8 cellular contexts compared by ENCODE assay signal in the genomic region with DNA sequence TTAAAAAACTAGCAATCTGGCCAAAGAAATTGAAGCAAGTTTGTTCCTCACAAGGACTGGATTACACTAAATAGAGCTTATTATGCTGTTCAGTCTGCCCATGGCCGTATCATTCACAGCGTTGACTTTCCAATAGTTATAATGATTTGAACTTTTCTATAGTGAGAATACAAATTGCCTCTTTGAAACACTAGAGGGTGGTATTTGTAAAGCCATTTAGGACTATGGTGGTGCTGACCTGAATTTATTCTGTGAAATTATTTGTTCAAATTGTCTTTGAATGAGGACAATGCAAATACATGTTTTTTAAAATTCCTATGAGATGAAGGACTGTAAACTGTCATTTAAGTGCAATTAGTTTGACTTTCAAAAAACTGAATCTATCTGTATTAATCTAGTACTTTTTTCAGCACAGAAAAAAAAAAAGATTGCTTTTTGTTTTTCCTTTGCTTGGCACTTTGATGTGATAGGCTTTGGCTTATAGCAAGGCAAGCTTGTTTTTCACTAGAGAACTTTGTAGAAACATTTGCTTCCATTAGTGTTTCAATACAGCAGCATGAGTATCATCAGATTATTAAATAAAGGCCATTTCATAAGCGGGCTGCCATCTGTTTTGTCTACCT.
DNase-seq lines count a peak whose midpoint lies in the region; ATAC-seq and TF ChIP-seq lines count a peak whose summit lies in the region.

No MANE protein-coding gene starts in this region.

- WGBS in lower leg skin, 2 donors: 38 to 39% methylated on average over 3 of the region's 3 CpGs

- intact Hi-C loops in breast epithelium (cut with DNase I; ENCODE audit: low total_unique reads) (no loop called here), lower leg skin (cut with DNase I; ENCODE audit: low total_unique reads) (no loop called here), gastrocnemius medialis (cut with DNase I; ENCODE audit: low total_unique reads) (loop anchor here (10.0 kb wide), 1 partner anchor 629 kb away; no protein-coding TSS in a partner anchor)

- H3K4me1 ChIP-seq in breast epithelium (no peaks in the 10 kb centered on the region), gastrocnemius medialis (no peaks in the 10 kb centered on the region)

- H3K9ac ChIP-seq in neural cell (ENCODE audit: low read length): no peak overlapping the region

- H4K20me1 ChIP-seq in neural cell (ENCODE audit: insufficient read depth): no peaks in the 10 kb centered on the region

- TF ChIP-seq RAD21 in neural cell (conservative IDR thresholded peaks at IDR 0.05): peak; percentile 91

- H3K9me2 ChIP-seq in neural cell (ENCODE audit: insufficient read depth, low read length): no peaks in the 10 kb centered on the region

- H3K4me3 ChIP-seq in breast epithelium (no peak overlapping the region), neural cell (ENCODE audit: low read length) (no peak overlapping the region), lower leg skin (ENCODE audit: low read depth, poor library complexity, severe bottlenecking) (no peak overlapping the region), gastrocnemius medialis (no peak overlapping the region)

- H2AFZ ChIP-seq in neural cell (ENCODE audit: low read depth, low read length): no peak overlapping the region

- ATAC-seq in GM21717 (IDR thresholded peaks at IDR 0.05; ENCODE audit: unreplicated experiment) (no peak), gastrocnemius medialis (no peak)

- H3K36me3 ChIP-seq in breast epithelium (no peaks in the 10 kb centered on the region), neural cell (ENCODE audit: insufficient read depth, low read length) (no peaks in the 10 kb centered on the region), gastrocnemius medialis (no peaks in the 10 kb centered on the region)

- no peaks in the 10 kb centered on the region for H3K79me2 ChIP-seq in neural cell (replicated peaks; ENCODE audit: insufficient read depth, low read length)

- in situ Hi-C loops in gastrocnemius medialis (cut with MboI; ENCODE audit: low sequenced_read_pairs in 4 of 4): loop anchor here in 1 of 4 donors (25.0 kb wide), 1 partner anchor 632 kb away; no protein-coding TSS in a partner anchor

- TF ChIP-seq POLR2A in breast epithelium (IDR thresholded peaks at IDR 0.05): no peak
- TF ChIP-seq POLR2A in lower leg skin (IDR thresholded peaks at IDR 0.05): no peak
- no peak for TF ChIP-seq POLR2A in gastrocnemius medialis (IDR thresholded peaks at IDR 0.05)

- no peak overlapping the region for H3K27ac ChIP-seq in breast epithelium
- H3K27ac ChIP-seq in neural cell (ENCODE audit: low read length): no peak overlapping the region
- H3K27ac ChIP-seq in gastrocnemius medialis: no peak overlapping the region

- no peaks in the 10 kb centered on the region for H3F3A ChIP-seq in neural cell (ENCODE audit: insufficient read depth, low read length, poor library complexity, severe bottlenecking)

- TF ChIP-seq CTCF in breast epithelium (IDR thresholded peaks at IDR 0.05): peak in 2 of 3 donors; percentile 21 to 46
- peak; percentile 86 for TF ChIP-seq CTCF in neural cell (IDR thresholded peaks at IDR 0.05; ENCODE audit: poor library complexity, severe bottlenecking)
- no peak for TF ChIP-seq CTCF in lower leg skin (IDR thresholded peaks at IDR 0.05)
- TF ChIP-seq CTCF in gastrocnemius medialis (IDR thresholded peaks at IDR 0.05 in 4 of 5, conservative IDR thresholded peaks at IDR 0.05 in 1 of 5): peak in 1 of 5 experiments; percentile 8

- DNase-seq in EL (peak; percentile 27), HCEC 1CT (peak; percentile 53), NCI-H2081 treated with DMSO at 0.1 percent for 48 hours (lab: John Stamatoyannopoulos, UW) (peak; percentile 31), breast epithelium (ENCODE audit: low spot score in 2 of 2) (no peak), lower leg skin (ENCODE audit: low spot score in 2 of 2) (no peak), gastrocnemius medialis (no peak)

- no peak overlapping the region for H3K4me2 ChIP-seq in neural cell (ENCODE audit: low read length)

- no peak for TF ChIP-seq EP300 in neural cell (conservative IDR thresholded peaks at IDR 0.05; ENCODE audit: poor library complexity, severe bottlenecking)

- H3K9me3 ChIP-seq in breast epithelium (no peaks in the 10 kb centered on the region), neural cell (ENCODE audit: low read length) (no peaks in the 10 kb centered on the region), gastrocnemius medialis (no peaks in the 10 kb centered on the region)

- H3K27me3 ChIP-seq in breast epithelium (no peaks in the 10 kb centered on the region), neural cell (ENCODE audit: insufficient read depth, low read depth, low read length) (no peaks in the 10 kb centered on the region), gastrocnemius medialis (no peaks in the 10 kb centered on the region)

TF ChIP-seq in neural cell, 6 proteins besides CTCF, POLR2A, EP300 and RAD21:
- TF ChIP-seq SMC3 (conservative IDR thresholded peaks at IDR 0.05; ENCODE audit: poor library complexity) (peak; percentile 91), EZH2 (IDR thresholded peaks at IDR 0.05; ENCODE audit: borderline replicate concordance, insufficient read depth, low read length, poor library complexity, severe bottlenecking) (no peak), POLR2AphosphoS5 (IDR thresholded peaks at IDR 0.05) (no peak), TAF1 (IDR thresholded peaks at IDR 0.05; ENCODE audit: low read depth) (no peak), MXI1 (conservative IDR thresholded peaks at IDR 0.05; ENCODE audit: poor library complexity, severe bottlenecking) (no peak)
- TF ChIP-seq, protein P1, sequence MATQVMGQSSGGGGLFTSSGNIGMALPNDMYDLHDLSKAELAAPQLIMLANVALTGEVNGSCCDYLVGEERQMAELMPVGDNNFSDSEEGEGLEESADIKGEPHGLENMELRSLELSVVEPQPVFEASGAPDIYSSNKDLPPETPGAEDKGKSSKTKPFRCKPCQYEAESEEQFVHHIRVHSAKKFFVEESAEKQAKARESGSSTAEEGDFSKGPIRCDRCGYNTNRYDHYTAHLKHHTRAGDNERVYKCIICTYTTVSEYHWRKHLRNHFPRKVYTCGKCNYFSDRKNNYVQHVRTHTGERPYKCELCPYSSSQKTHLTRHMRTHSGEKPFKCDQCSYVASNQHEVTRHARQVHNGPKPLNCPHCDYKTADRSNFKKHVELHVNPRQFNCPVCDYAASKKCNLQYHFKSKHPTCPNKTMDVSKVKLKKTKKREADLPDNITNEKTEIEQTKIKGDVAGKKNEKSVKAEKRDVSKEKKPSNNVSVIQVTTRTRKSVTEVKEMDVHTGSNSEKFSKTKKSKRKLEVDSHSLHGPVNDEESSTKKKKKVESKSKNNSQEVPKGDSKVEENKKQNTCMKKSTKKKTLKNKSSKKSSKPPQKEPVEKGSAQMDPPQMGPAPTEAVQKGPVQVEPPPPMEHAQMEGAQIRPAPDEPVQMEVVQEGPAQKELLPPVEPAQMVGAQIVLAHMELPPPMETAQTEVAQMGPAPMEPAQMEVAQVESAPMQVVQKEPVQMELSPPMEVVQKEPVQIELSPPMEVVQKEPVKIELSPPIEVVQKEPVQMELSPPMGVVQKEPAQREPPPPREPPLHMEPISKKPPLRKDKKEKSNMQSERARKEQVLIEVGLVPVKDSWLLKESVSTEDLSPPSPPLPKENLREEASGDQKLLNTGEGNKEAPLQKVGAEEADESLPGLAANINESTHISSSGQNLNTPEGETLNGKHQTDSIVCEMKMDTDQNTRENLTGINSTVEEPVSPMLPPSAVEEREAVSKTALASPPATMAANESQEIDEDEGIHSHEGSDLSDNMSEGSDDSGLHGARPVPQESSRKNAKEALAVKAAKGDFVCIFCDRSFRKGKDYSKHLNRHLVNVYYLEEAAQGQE (IDR thresholded peaks at IDR 0.05; ENCODE audit: borderline replicate concordance): no peak
TF ChIP-seq in neural cell: peak in this region for 1.

Comparison
In these comparisons a context has a peak if more than half of its experiments do, and no peak if none do; other contexts are left out.
1. DNase-seq: peak in EL (single experiment), HCEC 1CT (single experiment) and NCI-H2081 treated with DMSO at 0.1 percent for 48 hours (single experiment); none in breast epithelium (0 of 2), lower leg skin (0 of 2) and gastrocnemius medialis (0 of 2).
2. CTCF ChIP-seq: peak in breast epithelium (2 of 3) and neural cell (single experiment); none in lower leg skin (0 of 3).